In genomic region chr10:57754803-57755202, GRCh38 we compare ENCODE assay signal across 29 cellular contexts.
"Had no signal": no experiment of that assay in that cellular context is flagged by ENCODE, and none has a peak within 500 bp of the region (broad histone marks: within the 10 kb centered on the region; RNA-seq: fewer than 3 reads in every experiment).

No MANE protein-coding gene starts in this region.

- H3K27me3 ChIP-seq: ascending aorta, brain microvascular endothelial cell, heart left ventricle had no signal

- H3K27ac ChIP-seq: ascending aorta, brain microvascular endothelial cell, coronary artery, dorsolateral prefrontal cortex, heart left ventricle, WERI-Rb-1 had no signal

- ATAC-seq: activated CD4-positive, CD25-positive, alpha-beta regulatory T cell treated with anti-CD3 and anti-CD28 coated beads, Interleukin-2, amount 50 U/mL, for 24 hours; activated CD8-positive, alpha-beta memory T cell treated with anti-CD3 and anti-CD28 coated beads, Interleukin-2, amount 10 ng/mL, durations not matched to agents 7 days and 5 days; activated CD8-positive, alpha-beta T cell treated with anti-CD3 and anti-CD28 coated beads, Interleukin-2, amount 10 ng/mL, durations not matched to agents 7 days and 5 days; activated naive CD4-positive, alpha-beta T cell treated with anti-CD3 and anti-CD28 coated beads, Interleukin-2, amount 50 U/mL, for 72 hours; esophagus mucosa; heart left ventricle; T-helper 17 cell had no signal

- H3K4me1 ChIP-seq: ascending aorta, heart left ventricle had no signal

- DNase-seq: activated B cell treated with CpG ODN at 0.5 μM for 24 hours; activated CD4-positive, alpha-beta memory T cell treated with anti-CD3 and anti-CD28 coated beads for 36 hours; activated CD4-positive, alpha-beta T cell treated with anti-CD3 and anti-CD28 coated beads for 48 hours; activated CD8-positive, alpha-beta memory T cell treated with anti-CD3 and anti-CD28 coated beads, Interleukin-2, amount 10 ng/mL, durations not matched to agents 7 days and 5 days; activated CD8-positive, alpha-beta memory T cell treated with anti-CD3 and anti-CD28 coated beads, Interleukin-2, amount 50 U/mL, for 4 hours; activated CD8-positive, alpha-beta T cell treated with anti-CD3 and anti-CD28 coated beads, Interleukin-2, amount 10 ng/mL, durations not matched to agents 7 days and 5 days; activated gamma-delta T cell; activated naive CD4-positive, alpha-beta T cell; activated naive CD4-positive, alpha-beta T cell treated with anti-CD3 and anti-CD28 coated beads, Interleukin-2, amount 10 ng/mL, durations not matched to agents 7 days and 5 days; activated naive CD8-positive, alpha-beta T cell treated with anti-CD3 and anti-CD28 coated beads, Interleukin-2, amount 10 ng/mL, durations not matched to agents 7 days and 5 days; activated T-cell treated with anti-CD3 and anti-CD28 coated beads, Interleukin-2, amount 50 U/mL, for 1 hour; activated T-cell treated with anti-CD3 and anti-CD28 coated beads, Interleukin-2, amount 50 U/mL, for 48 hours; brain microvascular endothelial cell; dorsolateral prefrontal cortex; effector memory CD4-positive, alpha-beta T cell; endodermal cell; foreskin fibroblast; glutamatergic neuron; heart left ventricle; T-helper 1 cell; T-helper 17 cell; T1000; WERI-Rb-1 had no signal

- H3K4me3 ChIP-seq: ascending aorta, coronary artery, dorsolateral prefrontal cortex, heart left ventricle had no signal

- FAIRE-seq: bronchial epithelial cell had no signal

- H3K36me3 ChIP-seq: ascending aorta, brain microvascular endothelial cell, heart left ventricle, WERI-Rb-1 had no signal
